1 cellular context compared by ENCODE assay signal in genomic region chr10:28302668-28303488, GRCh38.
A peak's percentile ranks its signal among the peaks of the same experiment; 100 is the strongest.
TF ChIP-seq lines count a peak whose summit lies in the region.

TSS of gene MPP7 (minus strand) at chr10:28303064. CDS start at chr10:28238604, 64,460 bp downstream.

TF ChIP-seq in GM12878, 131 proteins besides CTCF, POLR2A, EP300 and RAD21 (continued from another document and continues in another):
- peak; percentile 87 for TF ChIP-seq RFX5 (IDR thresholded peaks at IDR 0.05; ENCODE audit: low read depth, low read length)
- no peak for TF ChIP-seq ZNF384 (IDR thresholded peaks at IDR 0.05; ENCODE audit: borderline replicate concordance, low read depth, low read length)
- TF ChIP-seq SMARCA5 (IDR thresholded peaks at IDR 0.05) = 0 out of 2 replicates have a peak, but pooled peaks have one; percentile 74
- TF ChIP-seq NR2C1 (IDR thresholded peaks at IDR 0.05) = no peak; the same call in 1 of the 2 replicates
- 0 out of 2 replicates have a peak, but pooled peaks have one; percentile 25 for TF ChIP-seq NR2F1 (conservative IDR thresholded peaks at IDR 0.05)
- no peak for TF ChIP-seq ZBTB11 (CRISPR knock-in tag; IDR thresholded peaks at IDR 0.05)
- TF ChIP-seq STAT3 (IDR thresholded peaks at IDR 0.05; ENCODE audit: low read depth, low read length) = no peak
- peak; percentile 24 for TF ChIP-seq SKIL (IDR thresholded peaks at IDR 0.05; ENCODE audit: low read depth, poor library complexity, severe bottlenecking)
- TF ChIP-seq BHLHE40 (IDR thresholded peaks at IDR 0.05; ENCODE audit: borderline replicate concordance in 1 of 2, low read depth in 2 of 2, low read length in 1 of 2) = peak in 1 of 2 experiments; percentile 68; a peak in 2 of 4 replicates
- TF ChIP-seq ZNF217 (IDR thresholded peaks at IDR 0.05) = peak; percentile 57; the same call in 1 of the 2 replicates
- 0 out of 2 replicates have a peak, but pooled peaks have one; percentile 45 for TF ChIP-seq BACH1 (IDR thresholded peaks at IDR 0.05; ENCODE audit: borderline replicate concordance)
- TF ChIP-seq YY1 (IDR thresholded peaks at IDR 0.05; ENCODE audit: low read depth, low read length) = 0 out of 2 replicates have a peak, but pooled peaks have one; percentile 21
- peak; percentile 23; the same call in 1 of the 2 replicates for TF ChIP-seq RELB (IDR thresholded peaks at IDR 0.05; ENCODE audit: low read depth)
- peak; percentile 60 for TF ChIP-seq RUNX3 (IDR thresholded peaks at IDR 0.05; ENCODE audit: low read length)
- TF ChIP-seq NFYA (IDR thresholded peaks at IDR 0.05; ENCODE audit: borderline replicate concordance, low read depth, low read length) = peak; percentile 41
- no peak for TF ChIP-seq NRF1 (conservative IDR thresholded peaks at IDR 0.05; ENCODE audit: low read depth, low read length)
- TF ChIP-seq NBN (IDR thresholded peaks at IDR 0.05) = no peak
- TF ChIP-seq FOS (IDR thresholded peaks at IDR 0.05; ENCODE audit: borderline replicate concordance, extremely low read depth, insufficient read length) = peak; percentile 48
- peak; percentile 80; the same call in 1 of the 2 replicates for TF ChIP-seq LARP7 (IDR thresholded peaks at IDR 0.05)
- peak; percentile 71 for TF ChIP-seq DPF2 (IDR thresholded peaks at IDR 0.05)
- TF ChIP-seq ESRRA (IDR thresholded peaks at IDR 0.05; ENCODE audit: low read length) = no peak
- no peak for TF ChIP-seq MLLT1 (IDR thresholded peaks at IDR 0.05)
- no peak for TF ChIP-seq TCF7 (IDR thresholded peaks at IDR 0.05; ENCODE audit: borderline replicate concordance)
- TF ChIP-seq CBX5 (IDR thresholded peaks at IDR 0.05; ENCODE audit: low read depth) = no peak
- peak; percentile 26; the same call in 1 of the 2 replicates for TF ChIP-seq SMC3 (IDR thresholded peaks at IDR 0.05; ENCODE audit: borderline replicate concordance, low read length)
- TF ChIP-seq GATAD2B (conservative IDR thresholded peaks at IDR 0.05; ENCODE audit: low read depth) = no peak; the same call in 1 of the 2 replicates
- no peak for TF ChIP-seq HSF1 (IDR thresholded peaks at IDR 0.05; ENCODE audit: low read depth, low read length)
- no peak for TF ChIP-seq FOXK2 (IDR thresholded peaks at IDR 0.05)
- no peak for TF ChIP-seq IRF5 (IDR thresholded peaks at IDR 0.05; ENCODE audit: borderline replicate concordance)
- no peak for TF ChIP-seq NFIC (IDR thresholded peaks at IDR 0.05; ENCODE audit: low read depth, low read length)
- no peak for TF ChIP-seq BRCA1 (IDR thresholded peaks at IDR 0.05; ENCODE audit: low read depth, low read length)
- TF ChIP-seq CREB1 (IDR thresholded peaks at IDR 0.05; ENCODE audit: low read depth) = peak; percentile 65; the same call in 1 of the 2 replicates
- no peak for TF ChIP-seq SIX5 (IDR thresholded peaks at IDR 0.05; ENCODE audit: low read depth, low read length, severe bottlenecking)
- TF ChIP-seq HDGF (IDR thresholded peaks at IDR 0.05) = peak; percentile 79
- TF ChIP-seq POU2F2 (IDR thresholded peaks at IDR 0.05; ENCODE audit: borderline replicate concordance, low read depth, low read length) = no peak
- no peak for TF ChIP-seq FOXM1 (IDR thresholded peaks at IDR 0.05; ENCODE audit: low read depth, low read length)
- peak; percentile 73; the same call in 1 of the 2 replicates for TF ChIP-seq PKNOX1 (IDR thresholded peaks at IDR 0.05)
- TF ChIP-seq SP1 (IDR thresholded peaks at IDR 0.05; ENCODE audit: low read depth, low read length) = peak; percentile 98
- TF ChIP-seq IKZF1 (conservative IDR thresholded peaks at IDR 0.05) = peak; percentile 67
- TF ChIP-seq HCFC1 (IDR thresholded peaks at IDR 0.05; ENCODE audit: low read length) = no peak
- TF ChIP-seq NKRF (conservative IDR thresholded peaks at IDR 0.05) = peak; percentile 31; the same call in 1 of the 2 replicates
- TF ChIP-seq ZBTB4 (CRISPR knock-in tag; IDR thresholded peaks at IDR 0.05) = no peak
